19 cellular contexts compared by ENCODE assay signal in the genomic region with DNA sequence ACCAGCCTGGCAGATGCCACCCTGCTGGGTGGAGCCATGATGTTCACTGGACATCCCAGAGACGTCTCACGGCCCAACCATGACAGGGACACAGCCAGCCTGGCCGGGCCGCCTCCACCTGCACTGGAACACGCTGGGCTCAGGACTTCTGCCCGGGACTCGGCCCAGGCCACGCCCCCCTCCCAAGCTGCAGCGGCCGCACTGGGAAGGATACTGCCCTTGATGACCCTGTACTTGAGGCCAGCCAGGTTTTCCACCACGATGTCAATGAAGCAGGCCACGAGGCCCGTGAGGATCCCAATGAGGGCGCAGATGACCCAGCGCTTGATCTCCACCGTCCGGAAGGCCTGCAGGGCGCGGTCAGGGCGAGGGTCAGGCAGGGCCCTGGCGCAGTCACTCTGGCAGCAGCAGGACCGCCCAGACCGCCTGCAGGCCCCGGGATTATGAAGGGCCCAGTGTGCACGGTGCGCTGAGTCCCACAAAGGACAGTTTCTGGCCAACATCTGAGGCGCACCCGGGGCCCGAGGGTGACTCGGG. TPM values are rescaled to one million over a fixed set of nuclear protein-coding genes. Genes with fewer than 3 reads are reported as not detected.
DNase-seq lines count a peak whose midpoint lies in the region; ATAC-seq, FAIRE-seq and TF ChIP-seq lines count a peak whose summit lies in the region.
"Had no signal": no experiment of that assay in that cellular context is flagged by ENCODE, and none has a peak within 500 bp of the region (broad histone marks: within the 10 kb centered on the region; RNA-seq: fewer than 3 reads in every experiment).

No MANE protein-coding gene starts in this region.

- H3K4me2 ChIP-seq in HepG2 (ENCODE audit: low read depth, low read length) = no peak overlapping the region
- H3K4me2 ChIP-seq in trophoblast cell (ENCODE audit: low read length) = no peak overlapping the region
- H3K4me2 ChIP-seq: KMS-11 had no signal

- H2BK5ac ChIP-seq in trophoblast cell (ENCODE audit: low read depth, low read length, poor library complexity) = no peak overlapping the region

- H3K79me2 ChIP-seq in HepG2 (ENCODE audit: insufficient read depth, low read length) = no peaks in the 10 kb centered on the region
- no peaks in the 10 kb centered on the region for H3K79me2 ChIP-seq in trophoblast cell (ENCODE audit: control insufficient read depth, insufficient read depth, low read length, poor library complexity)

- H3K9me3 Mint-ChIP-seq in IgD-negative memory B cell = no peaks in the 10 kb centered on the region
- no peaks in the 10 kb centered on the region for H3K9me3 Mint-ChIP-seq in activated T-helper 2 cell treated with anti-CD3 and anti-CD28 coated beads, Interferon-gamma antibody, Interleukin-2, Interleukin-4, amounts not matched to agents 10 μg/mL and 5 μg/mL and 100 μg/mL, durations not matched to agents 14 hours and 24 hours and 36 hours
- H3K9me3 Mint-ChIP-seq: CD4-positive, alpha-beta memory T cell had no signal

- no peaks in the 10 kb centered on the region for H3K9me3 ChIP-seq in HepG2 (ENCODE audit: low read length)
- no peaks in the 10 kb centered on the region for H3K9me3 ChIP-seq in trophoblast cell (ENCODE audit: insufficient read depth, low read depth, low read length)

- no peak overlapping the region for H2AFZ ChIP-seq in HepG2 (ENCODE audit: low read length)
- H2AFZ ChIP-seq in trophoblast cell (ENCODE audit: insufficient read depth, low read length, poor library complexity) = no peak overlapping the region

- no peak overlapping the region for H4K91ac ChIP-seq in trophoblast cell (ENCODE audit: low read depth, low read length)

- ATAC-seq in HepG2 (no peak), HG03457 (IDR thresholded peaks at IDR 0.05; ENCODE audit: unreplicated experiment) (no peak), HG03521 (IDR thresholded peaks at IDR 0.05; ENCODE audit: unreplicated experiment) (no peak)
- ATAC-seq: PC-3 had no signal

- no peak for FAIRE-seq in HepG2 (lab: Jason Lieb, UNC)
- FAIRE-seq: D721Med had no signal

- H3K4me3 ChIP-seq in HepG2 (replicated peaks in 1 of 3; ENCODE audit: insufficient read depth in 1 of 3, low read depth in 2 of 3, low read length in 3 of 3) = no peak overlapping the region
- no peak overlapping the region for H3K4me3 ChIP-seq in trophoblast cell (ENCODE audit: low read depth, low read length)

- BruUV-seq in HepG2 (replicated peaks; lab: Mats Ljungman, UMichigan) = no TSS peak

- CTCF ChIA-PET in HepG2 (lab: Yijun Ruan, JAX; ENCODE audit: low intra/inter-chr PET ratio, low total read pairs) = no interaction called here

- no peak overlapping the region for H2BK12ac ChIP-seq in trophoblast cell (ENCODE audit: low read length)

- TF ChIP-seq POLR2A in HepG2 (IDR thresholded peaks at IDR 0.05; ENCODE audit: insufficient read depth in 1 of 2, low read depth in 2 of 2, low read length in 2 of 2) = no peak

- H3K4me1 ChIP-seq in HepG2 (ENCODE audit: insufficient read depth, low read length) = no peaks in the 10 kb centered on the region
- H3K4me1 ChIP-seq in trophoblast cell (ENCODE audit: control insufficient read depth in 1 of 2, insufficient read depth in 2 of 2, low read length in 2 of 2) = peaks cover 5 to 6% of the 10 kb centered on the region in 2 experiments

- H3K36me3 ChIP-seq in HepG2 (replicated peaks in 1 of 2; ENCODE audit: control insufficient read depth in 1 of 2, insufficient read depth in 2 of 2, low read length in 2 of 2) (peaks cover 14 to 22% of the 10 kb centered on the region in 2 experiments; a peak in 3 of 5 replicates), trophoblast cell (ENCODE audit: control insufficient read depth in 1 of 2, insufficient read depth in 2 of 2, low read length in 2 of 2) (peaks cover 50 to 52% of the 10 kb centered on the region in 2 experiments)

- no peak overlapping the region for H3K23ac ChIP-seq in trophoblast cell (ENCODE audit: low read length)

- 97% methylated on average over 15 of the region's 30 CpGs for WGBS in HepG2 (ENCODE audit: low lambda C conversion rate)
- WGBS in trophoblast cell (ENCODE audit: extremely low coverage, insufficient coverage, insufficient read length) = no CpG with 5 or more reads among the region's 30 CpGs

- peaks cover 5 to 10% (median 9%) of the 10 kb centered on the region in 3 donors for H3K4me1 Mint-ChIP-seq in IgD-negative memory B cell
- H3K4me1 Mint-ChIP-seq in activated T-helper 2 cell treated with anti-CD3 and anti-CD28 coated beads, Interferon-gamma antibody, Interleukin-2, Interleukin-4, amounts not matched to agents 10 μg/mL and 5 μg/mL and 100 μg/mL, durations not matched to agents 14 hours and 24 hours and 36 hours (ENCODE audit: low read depth) = peaks cover 3% of the 10 kb centered on the region

- POLR2A ChIA-PET in HepG2 (lab: Yijun Ruan, JAX) = no interaction called here

- no peak overlapping the region for H2AK5ac ChIP-seq in trophoblast cell (ENCODE audit: low read length)

- no peak overlapping the region for H3K14ac ChIP-seq in trophoblast cell (ENCODE audit: low read length)

- TF ChIP-seq CTCF in HepG2 (CRISPR knock-in tag; IDR thresholded peaks at IDR 0.05) = no peak

- no peak for TF ChIP-seq RAD21 in HepG2 (CRISPR knock-in tag; IDR thresholded peaks at IDR 0.05)

- H3K27me3 Mint-ChIP-seq in IgD-negative memory B cell = no peaks in the 10 kb centered on the region
- H3K27me3 Mint-ChIP-seq in activated T-helper 2 cell treated with anti-CD3 and anti-CD28 coated beads, Interferon-gamma antibody, Interleukin-2, Interleukin-4, amounts not matched to agents 10 μg/mL and 5 μg/mL and 100 μg/mL, durations not matched to agents 14 hours and 24 hours and 36 hours (ENCODE audit: low read depth) = no peaks in the 10 kb centered on the region
- H3K27me3 Mint-ChIP-seq: CD4-positive, alpha-beta memory T cell had no signal

- no peak overlapping the region for H2BK120ac ChIP-seq in trophoblast cell (ENCODE audit: insufficient read depth, low read length, poor library complexity)

- H3K79me1 ChIP-seq in trophoblast cell (ENCODE audit: low read length) = no peaks in the 10 kb centered on the region

- peaks cover 2% of the 10 kb centered on the region for H3K36me3 Mint-ChIP-seq in IgD-negative memory B cell
- peaks cover 3% of the 10 kb centered on the region for H3K36me3 Mint-ChIP-seq in activated T-helper 2 cell treated with anti-CD3 and anti-CD28 coated beads, Interferon-gamma antibody, Interleukin-2, Interleukin-4, amounts not matched to agents 10 μg/mL and 5 μg/mL and 100 μg/mL, durations not matched to agents 14 hours and 24 hours and 36 hours (ENCODE audit: low read depth)

- peak overlapping the region; percentile 63 to 91 (median 76) for H3K27ac Mint-ChIP-seq in IgD-negative memory B cell
- H3K27ac Mint-ChIP-seq in activated T-helper 2 cell treated with anti-CD3 and anti-CD28 coated beads, Interferon-gamma antibody, Interleukin-2, Interleukin-4, amounts not matched to agents 10 μg/mL and 5 μg/mL and 100 μg/mL, durations not matched to agents 14 hours and 24 hours and 36 hours = no peak overlapping the region
- H3K27ac Mint-ChIP-seq: CD4-positive, alpha-beta memory T cell had no signal

- DNase-seq in HepG2 (ENCODE audit: low spot score) (no peak), trophoblast cell (no peak), RKO (ENCODE audit: low spot score) (no peak)
- no peak for DNase-seq in activated T-helper 2 cell treated with anti-CD3 and anti-CD28 coated beads, Interferon-gamma antibody, Interleukin-2, Interleukin-4, amounts not matched to agents 10 μg/mL and 5 μg/mL and 100 μg/mL, durations not matched to agents 14 hours and 24 hours and 36 hours (ENCODE audit: low spot score)
- DNase-seq: CD4-positive, alpha-beta memory T cell; DMS79; GOT3; NCI-H1048; NCI-H1436 treated with DMSO at 0.1 percent for 48 hours; NCI-H2029 treated with DMSO at 0.1 percent for 48 hours; NCI-H774; PC-3 had no signal

- H3K4me3 Mint-ChIP-seq in IgD-negative memory B cell = peak overlapping the region in 2 of 4 donors; percentile 12 to 60
- no peak overlapping the region for H3K4me3 Mint-ChIP-seq in activated T-helper 2 cell treated with anti-CD3 and anti-CD28 coated beads, Interferon-gamma antibody, Interleukin-2, Interleukin-4, amounts not matched to agents 10 μg/mL and 5 μg/mL and 100 μg/mL, durations not matched to agents 14 hours and 24 hours and 36 hours (ENCODE audit: low read depth)
- H3K4me3 Mint-ChIP-seq: CD4-positive, alpha-beta memory T cell had no signal

- intact Hi-C loops in HepG2 (cut with micrococcal nuclease; ENCODE audit: unreplicated experiment) = no loop called here
- intact Hi-C loops in activated T-helper 2 cell treated with anti-CD3 and anti-CD28 coated beads, Interferon-gamma antibody, Interleukin-2, Interleukin-4, amounts not matched to agents 10 μg/mL and 5 μg/mL and 100 μg/mL, durations not matched to agents 14 hours and 24 hours and 36 hours (cut with micrococcal nuclease) = no loop called here

- no peaks in the 10 kb centered on the region for H4K20me1 ChIP-seq in HepG2 (ENCODE audit: insufficient read depth, low read length)

- H4K12ac ChIP-seq in trophoblast cell (ENCODE audit: low read depth, low read length) = no peak overlapping the region

- H3K27ac ChIP-seq in HepG2 (ENCODE audit: extremely low read length, insufficient read depth, low read length) = no peak overlapping the region
- H3K27ac ChIP-seq in trophoblast cell (ENCODE audit: low read depth, low read length) = no peak overlapping the region
- H3K27ac ChIP-seq: KMS-11 had no signal

- TF ChIP-seq EP300 in HepG2 (IDR thresholded peaks at IDR 0.05; ENCODE audit: low read depth in 2 of 2, low read length in 2 of 2) (no peak), HepG2 (CRISPR knock-in tag; IDR thresholded peaks at IDR 0.05; ENCODE audit: borderline replicate concordance) (no peak)

- peak overlapping the region; percentile 7 for H3K18ac ChIP-seq in trophoblast cell (ENCODE audit: low read length)

- H3K27me3 ChIP-seq in HepG2 (ENCODE audit: control insufficient read depth in 1 of 2, insufficient read depth in 2 of 2, low read length in 2 of 2) (no peaks in the 10 kb centered on the region), trophoblast cell (ENCODE audit: insufficient read depth, low read length) (no peaks in the 10 kb centered on the region)

- H4K8ac ChIP-seq in trophoblast cell (ENCODE audit: low read depth, low read length) = no peak overlapping the region

- H3K4ac ChIP-seq in trophoblast cell (ENCODE audit: low read depth, low read length) = no peak overlapping the region

- H3K9ac ChIP-seq in HepG2 (ENCODE audit: insufficient read depth, low read depth, low read length) (no peak overlapping the region), trophoblast cell (ENCODE audit: low read length) (no peak overlapping the region)
- H3K9ac ChIP-seq: KMS-11 had no signal

- in situ Hi-C loops in HepG2 (cut with HindIII; ENCODE audit: extremely low pct_ligation_motif_present, low pct_unique_long_range_greater_than_20kb) = no loop called here

RNA-seq across cellular contexts. Expression of a gene that starts 14.2 kb away (rescaled TPM):
- polyA plus RNA-seq in IgD-negative memory B cell (102 TPM), HepG2 (2011; rRNA removed) (24.6 and 33.6 TPM in 2 replicates)
- 9.8 and 25.1 TPM in 2 replicates for total RNA-seq in HepG2 (2016; rRNA removed; fragmentation: Illumina TruSeq; extraction: Trizol)
- total RNA-seq in HepG2 (2016; cell fraction: cytosol; rRNA removed; fragmentation: Illumina TruSeq; extraction: Trizol; ENCODE audit: low read depth) = 8.5 and 9.5 TPM in 2 replicates
- 6.2 and 24.1 TPM in 2 replicates for total RNA-seq in HepG2 (2016; cell fraction: insoluble cytoplasmic fraction; rRNA removed; fragmentation: Illumina TruSeq; extraction: Trizol)
- total RNA-seq in HepG2 (2016; cell fraction: membrane; rRNA removed; fragmentation: Illumina TruSeq; extraction: Trizol) = 6.7 and 7.5 TPM in 2 replicates
- total RNA-seq in HepG2 (2016; cell fraction: nucleus; rRNA removed; fragmentation: Illumina TruSeq; extraction: Trizol) = 22.9 and 27.4 TPM in 2 replicates
- 11.6 and 26.3 TPM in 2 replicates for polyA plus RNA-seq in HepG2 (2011; cell fraction: cytosol; rRNA removed)
- 413 and 489 TPM in 2 replicates for polyA plus RNA-seq in HepG2 (2011; cell fraction: nucleus; rRNA removed)
- polyA plus RNA-seq in HepG2 (2012) = 30.8 and 56.7 TPM in 2 replicates
- polyA plus RNA-seq in HepG2 (2016; cell fraction: cytosol; fragmentation: Illumina TruSeq; extraction: Trizol; ENCODE audit: low read depth) = 1.7 and 1.8 TPM in 2 replicates
- 6.7 and 9.1 TPM in 2 replicates for polyA plus RNA-seq in HepG2 (2016; cell fraction: insoluble cytoplasmic fraction; fragmentation: Illumina TruSeq; extraction: Trizol; ENCODE audit: low read depth)
- 3.8 and 6.1 TPM in 2 replicates for polyA plus RNA-seq in HepG2 (2016; cell fraction: membrane; fragmentation: Illumina TruSeq; extraction: Trizol; ENCODE audit: low read depth)
- 78.0 and 79.0 TPM in 2 replicates for polyA plus RNA-seq in HepG2 (2016; cell fraction: nucleus; fragmentation: Illumina TruSeq; extraction: Trizol; ENCODE audit: insufficient read depth, low read depth)
- polyA minus RNA-seq in HepG2 (2011; rRNA and poly(A)+ RNA removed; ENCODE audit: low replicate concordance) = 47.8 and 83.3 TPM in 2 replicates
- polyA minus RNA-seq in HepG2 (2011; cell fraction: cytosol; rRNA and poly(A)+ RNA removed) = 15.7 and 20.3 TPM in 2 replicates
- 46.9 and 49.4 TPM in 2 replicates for polyA minus RNA-seq in HepG2 (2011; cell fraction: nucleus; rRNA and poly(A)+ RNA removed)
- polyA plus RNA-seq in trophoblast cell (2013) = 41.9 and 46.1 TPM in 2 replicates
- total RNA-seq in activated T-helper 2 cell treated with anti-CD3 and anti-CD28 coated beads, Interferon-gamma antibody, Interleukin-2, Interleukin-4, amounts not matched to agents 10 μg/mL and 5 μg/mL and 100 μg/mL, durations not matched to agents 14 hours and 24 hours and 36 hours = 52.2 and 54.3 TPM in 2 replicates

RNA-seq across cellular contexts. Expression of a gene that starts 16.3 kb away (rescaled TPM):
- 1.5 TPM for polyA plus RNA-seq in IgD-negative memory B cell
- total RNA-seq in HepG2 (2016; rRNA removed; fragmentation: Illumina TruSeq; extraction: Trizol) = 1.5 and 1.8 TPM in 2 replicates
- total RNA-seq in HepG2 (2016; cell fraction: cytosol; rRNA removed; fragmentation: Illumina TruSeq; extraction: Trizol; ENCODE audit: low read depth) = 0.61 and 0.79 TPM in 2 replicates
- total RNA-seq in HepG2 (2016; cell fraction: insoluble cytoplasmic fraction; rRNA removed; fragmentation: Illumina TruSeq; extraction: Trizol) = 1.4 and 1.7 TPM in 2 replicates
- 0.83 and 1.1 TPM in 2 replicates for total RNA-seq in HepG2 (2016; cell fraction: membrane; rRNA removed; fragmentation: Illumina TruSeq; extraction: Trizol)
- 0.31 TPM in 1 of 2 replicates, not detected in the other for total RNA-seq in HepG2 (2016; cell fraction: nucleus; rRNA removed; fragmentation: Illumina TruSeq; extraction: Trizol)
- 0.84 and 0.92 TPM in 2 replicates for polyA plus RNA-seq in HepG2 (2011; rRNA removed)
- 0.24 and 0.56 TPM in 2 replicates for polyA plus RNA-seq in HepG2 (2011; cell fraction: cytosol; rRNA removed)
- polyA plus RNA-seq in HepG2 (2011; cell fraction: nucleus; rRNA removed) = 2.1 and 2.4 TPM in 2 replicates
- polyA plus RNA-seq in HepG2 (2012) = 0.48 and 1.2 TPM in 2 replicates
- 0.92 and 1.0 TPM in 2 replicates for polyA plus RNA-seq in HepG2 (2016; cell fraction: cytosol; fragmentation: Illumina TruSeq; extraction: Trizol; ENCODE audit: low read depth)
- 0.65 and 1.6 TPM in 2 replicates for polyA plus RNA-seq in HepG2 (2016; cell fraction: insoluble cytoplasmic fraction; fragmentation: Illumina TruSeq; extraction: Trizol; ENCODE audit: low read depth)
- polyA plus RNA-seq in HepG2 (2016; cell fraction: membrane; fragmentation: Illumina TruSeq; extraction: Trizol; ENCODE audit: low read depth) = 0.45 and 0.71 TPM in 2 replicates
- polyA plus RNA-seq in HepG2 (2016; cell fraction: nucleus; fragmentation: Illumina TruSeq; extraction: Trizol; ENCODE audit: insufficient read depth, low read depth) = 2.3 and 3.5 TPM in 2 replicates
- not detected in 2 replicates for polyA minus RNA-seq in HepG2 (2011; rRNA and poly(A)+ RNA removed; ENCODE audit: low replicate concordance)
- polyA minus RNA-seq in HepG2 (2011; cell fraction: cytosol; rRNA and poly(A)+ RNA removed) = not detected in 2 replicates
- 0.12 and 0.26 TPM in 2 replicates for polyA minus RNA-seq in HepG2 (2011; cell fraction: nucleus; rRNA and poly(A)+ RNA removed)
- polyA plus RNA-seq in trophoblast cell (2013) = 0.14 and 0.23 TPM in 2 replicates
- total RNA-seq in activated T-helper 2 cell treated with anti-CD3 and anti-CD28 coated beads, Interferon-gamma antibody, Interleukin-2, Interleukin-4, amounts not matched to agents 10 μg/mL and 5 μg/mL and 100 μg/mL, durations not matched to agents 14 hours and 24 hours and 36 hours = 0.80 and 1.2 TPM in 2 replicates
- total RNA-seq: PC-3 had no signal

RNA-seq across cellular contexts. Expression of a gene that starts 28.1 kb away (rescaled TPM):
- polyA plus RNA-seq in IgD-negative memory B cell = not detected
- not detected in 2 replicates for total RNA-seq in HepG2 (2016; rRNA removed; fragmentation: Illumina TruSeq; extraction: Trizol)
- not detected in 2 replicates for total RNA-seq in HepG2 (2016; cell fraction: cytosol; rRNA removed; fragmentation: Illumina TruSeq; extraction: Trizol; ENCODE audit: low read depth)
- not detected in 2 replicates for total RNA-seq in HepG2 (2016; cell fraction: insoluble cytoplasmic fraction; rRNA removed; fragmentation: Illumina TruSeq; extraction: Trizol)
- not detected in 2 replicates for total RNA-seq in HepG2 (2016; cell fraction: membrane; rRNA removed; fragmentation: Illumina TruSeq; extraction: Trizol)
- total RNA-seq in HepG2 (2016; cell fraction: nucleus; rRNA removed; fragmentation: Illumina TruSeq; extraction: Trizol) = not detected in 2 replicates
- 0.04 TPM in 1 of 2 replicates, not detected in the other for polyA plus RNA-seq in HepG2 (2011; rRNA removed)
- 0.04 TPM in 1 of 2 replicates, not detected in the other for polyA plus RNA-seq in HepG2 (2011; cell fraction: cytosol; rRNA removed)
- polyA plus RNA-seq in HepG2 (2011; cell fraction: nucleus; rRNA removed) = not detected in 2 replicates
- polyA plus RNA-seq in HepG2 (2012) = not detected in 2 replicates
- polyA plus RNA-seq in HepG2 (2016; cell fraction: cytosol; fragmentation: Illumina TruSeq; extraction: Trizol; ENCODE audit: low read depth) = not detected in 2 replicates
- not detected in 2 replicates for polyA plus RNA-seq in HepG2 (2016; cell fraction: insoluble cytoplasmic fraction; fragmentation: Illumina TruSeq; extraction: Trizol; ENCODE audit: low read depth)
- polyA plus RNA-seq in HepG2 (2016; cell fraction: membrane; fragmentation: Illumina TruSeq; extraction: Trizol; ENCODE audit: low read depth) = not detected in 2 replicates
- not detected in 2 replicates for polyA plus RNA-seq in HepG2 (2016; cell fraction: nucleus; fragmentation: Illumina TruSeq; extraction: Trizol; ENCODE audit: insufficient read depth, low read depth)
- not detected in 2 replicates for polyA minus RNA-seq in HepG2 (2011; rRNA and poly(A)+ RNA removed; ENCODE audit: low replicate concordance)
- not detected in 2 replicates for polyA minus RNA-seq in HepG2 (2011; cell fraction: cytosol; rRNA and poly(A)+ RNA removed)
- polyA minus RNA-seq in HepG2 (2011; cell fraction: nucleus; rRNA and poly(A)+ RNA removed) = not detected in 2 replicates
- 0.04 TPM in 1 of 2 replicates, not detected in the other for polyA plus RNA-seq in trophoblast cell (2013)
- not detected in 2 replicates for total RNA-seq in activated T-helper 2 cell treated with anti-CD3 and anti-CD28 coated beads, Interferon-gamma antibody, Interleukin-2, Interleukin-4, amounts not matched to agents 10 μg/mL and 5 μg/mL and 100 μg/mL, durations not matched to agents 14 hours and 24 hours and 36 hours
- total RNA-seq: CD4-positive, alpha-beta memory T cell; MCF 10A had no signal
- polyA plus RNA-seq: CD4-positive, alpha-beta memory T cell had no signal

RNA-seq across cellular contexts. Expression of a gene that starts 29.8 kb away (rescaled TPM):
- polyA plus RNA-seq in IgD-negative memory B cell (not detected), HepG2 (2011; rRNA removed) (not detected in 2 replicates)
- total RNA-seq in HepG2 (2016; rRNA removed; fragmentation: Illumina TruSeq; extraction: Trizol) = 0.15 TPM in 1 of 2 replicates, not detected in the other
- not detected in 2 replicates for total RNA-seq in HepG2 (2016; cell fraction: cytosol; rRNA removed; fragmentation: Illumina TruSeq; extraction: Trizol; ENCODE audit: low read depth)
- 0.13 TPM in 1 of 2 replicates, not detected in the other for total RNA-seq in HepG2 (2016; cell fraction: insoluble cytoplasmic fraction; rRNA removed; fragmentation: Illumina TruSeq; extraction: Trizol)
- not detected in 2 replicates for total RNA-seq in HepG2 (2016; cell fraction: membrane; rRNA removed; fragmentation: Illumina TruSeq; extraction: Trizol)
- not detected in 2 replicates for total RNA-seq in HepG2 (2016; cell fraction: nucleus; rRNA removed; fragmentation: Illumina TruSeq; extraction: Trizol)
- polyA plus RNA-seq in HepG2 (2011; cell fraction: cytosol; rRNA removed) = not detected in 2 replicates
- polyA plus RNA-seq in HepG2 (2011; cell fraction: nucleus; rRNA removed) = not detected in 2 replicates
- polyA plus RNA-seq in HepG2 (2012) = not detected in 2 replicates
- not detected in 2 replicates for polyA plus RNA-seq in HepG2 (2016; cell fraction: cytosol; fragmentation: Illumina TruSeq; extraction: Trizol; ENCODE audit: low read depth)
- not detected in 2 replicates for polyA plus RNA-seq in HepG2 (2016; cell fraction: insoluble cytoplasmic fraction; fragmentation: Illumina TruSeq; extraction: Trizol; ENCODE audit: low read depth)
- not detected in 2 replicates for polyA plus RNA-seq in HepG2 (2016; cell fraction: membrane; fragmentation: Illumina TruSeq; extraction: Trizol; ENCODE audit: low read depth)
- polyA plus RNA-seq in HepG2 (2016; cell fraction: nucleus; fragmentation: Illumina TruSeq; extraction: Trizol; ENCODE audit: insufficient read depth, low read depth) = not detected in 2 replicates
- not detected in 2 replicates for polyA minus RNA-seq in HepG2 (2011; rRNA and poly(A)+ RNA removed; ENCODE audit: low replicate concordance)
- polyA minus RNA-seq in HepG2 (2011; cell fraction: cytosol; rRNA and poly(A)+ RNA removed) = not detected in 2 replicates
- polyA minus RNA-seq in HepG2 (2011; cell fraction: nucleus; rRNA and poly(A)+ RNA removed) = not detected in 2 replicates
- not detected in 2 replicates for polyA plus RNA-seq in trophoblast cell (2013)
- total RNA-seq in activated T-helper 2 cell treated with anti-CD3 and anti-CD28 coated beads, Interferon-gamma antibody, Interleukin-2, Interleukin-4, amounts not matched to agents 10 μg/mL and 5 μg/mL and 100 μg/mL, durations not matched to agents 14 hours and 24 hours and 36 hours = not detected in 2 replicates
- total RNA-seq: MCF 10A, NCI-H460, PC-3 had no signal
- polyA plus RNA-seq: CD4-positive, alpha-beta memory T cell had no signal

RNA-seq across cellular contexts. Expression of a gene that starts 32.5 kb away (rescaled TPM):
- polyA plus RNA-seq in IgD-negative memory B cell (37.4 TPM), HepG2 (2011; rRNA removed) (10.1 and 12.5 TPM in 2 replicates)
- total RNA-seq in HepG2 (2016; rRNA removed; fragmentation: Illumina TruSeq; extraction: Trizol) = 8.9 and 17.9 TPM in 2 replicates
- 4.6 and 5.6 TPM in 2 replicates for total RNA-seq in HepG2 (2016; cell fraction: cytosol; rRNA removed; fragmentation: Illumina TruSeq; extraction: Trizol; ENCODE audit: low read depth)
- total RNA-seq in HepG2 (2016; cell fraction: insoluble cytoplasmic fraction; rRNA removed; fragmentation: Illumina TruSeq; extraction: Trizol) = 8.4 and 19.3 TPM in 2 replicates
- total RNA-seq in HepG2 (2016; cell fraction: membrane; rRNA removed; fragmentation: Illumina TruSeq; extraction: Trizol) = 5.9 and 7.0 TPM in 2 replicates
- total RNA-seq in HepG2 (2016; cell fraction: nucleus; rRNA removed; fragmentation: Illumina TruSeq; extraction: Trizol) = 21.0 and 26.7 TPM in 2 replicates
- polyA plus RNA-seq in HepG2 (2011; cell fraction: cytosol; rRNA removed) = 4.0 and 7.4 TPM in 2 replicates
- polyA plus RNA-seq in HepG2 (2011; cell fraction: nucleus; rRNA removed) = 188 and 244 TPM in 2 replicates
- polyA plus RNA-seq in HepG2 (2012) = 11.3 and 13.8 TPM in 2 replicates
- 1.7 and 2.3 TPM in 2 replicates for polyA plus RNA-seq in HepG2 (2016; cell fraction: cytosol; fragmentation: Illumina TruSeq; extraction: Trizol; ENCODE audit: low read depth)
- polyA plus RNA-seq in HepG2 (2016; cell fraction: insoluble cytoplasmic fraction; fragmentation: Illumina TruSeq; extraction: Trizol; ENCODE audit: low read depth) = 9.6 and 13.7 TPM in 2 replicates
- 2.9 and 3.2 TPM in 2 replicates for polyA plus RNA-seq in HepG2 (2016; cell fraction: membrane; fragmentation: Illumina TruSeq; extraction: Trizol; ENCODE audit: low read depth)
- 87.0 and 87.4 TPM in 2 replicates for polyA plus RNA-seq in HepG2 (2016; cell fraction: nucleus; fragmentation: Illumina TruSeq; extraction: Trizol; ENCODE audit: insufficient read depth, low read depth)
- 11.5 and 12.7 TPM in 2 replicates for polyA minus RNA-seq in HepG2 (2011; rRNA and poly(A)+ RNA removed; ENCODE audit: low replicate concordance)
- polyA minus RNA-seq in HepG2 (2011; cell fraction: cytosol; rRNA and poly(A)+ RNA removed) = 6.3 and 9.0 TPM in 2 replicates
- 18.6 and 19.7 TPM in 2 replicates for polyA minus RNA-seq in HepG2 (2011; cell fraction: nucleus; rRNA and poly(A)+ RNA removed)
- 17.7 and 19.2 TPM in 2 replicates for polyA plus RNA-seq in trophoblast cell (2013)
- total RNA-seq in activated T-helper 2 cell treated with anti-CD3 and anti-CD28 coated beads, Interferon-gamma antibody, Interleukin-2, Interleukin-4, amounts not matched to agents 10 μg/mL and 5 μg/mL and 100 μg/mL, durations not matched to agents 14 hours and 24 hours and 36 hours = 72.6 and 74.8 TPM in 2 replicates
